9 cellular contexts compared by ENCODE assay signal in genomic region chr12:104049278-104050257, GRCh38. TPM values are rescaled to one million over a fixed set of nuclear protein-coding genes. Genes with fewer than 3 reads are reported as not detected.
A peak's percentile ranks its signal among the peaks of the same experiment; 100 is the strongest.
DNase-seq lines count a peak whose midpoint lies in the region; ATAC-seq and TF ChIP-seq lines count a peak whose summit lies in the region.
"Had no signal": no experiment of that assay in that cellular context is flagged by ENCODE, and none has a peak within 500 bp of the region (broad histone marks: within the 10 kb centered on the region; RNA-seq: fewer than 3 reads in every experiment).

GLT8D2 (minus strand) TSS chr12:104050187; CDS start chr12:104019648, 30,539 bp downstream.

- H3K4me3 ChIP-seq in gastrocnemius medialis = peak within 1 kb of the TSS; percentile 39 to 54 (median 49)

- H3K9me3 Mint-ChIP-seq in activated naive CD8-positive, alpha-beta T cell treated with anti-CD3 and anti-CD28 coated beads, Interleukin-2, amount 50 U/mL, for 24 hours = no peaks in the 10 kb centered on the region

- peaks cover 8 to 23% of the 10 kb centered on the region in 2 donors for H3K4me1 ChIP-seq in gastrocnemius medialis

- no peak within 1 kb of the TSS for H3K27ac Mint-ChIP-seq in activated naive CD8-positive, alpha-beta T cell treated with anti-CD3 and anti-CD28 coated beads, Interleukin-2, amount 50 U/mL, for 24 hours

- intact Hi-C loops in gastrocnemius medialis (cut with DNase I; ENCODE audit: low total_unique reads) = no loop called here

- H3K4me3 Mint-ChIP-seq in activated naive CD8-positive, alpha-beta T cell treated with anti-CD3 and anti-CD28 coated beads, Interleukin-2, amount 50 U/mL, for 24 hours = peak within 1 kb of the TSS; percentile 55

- H3K27me3 Mint-ChIP-seq in activated naive CD8-positive, alpha-beta T cell treated with anti-CD3 and anti-CD28 coated beads, Interleukin-2, amount 50 U/mL, for 24 hours = peaks cover 45% of the 10 kb centered on the region

- H3K9me3 ChIP-seq in gastrocnemius medialis = no peaks in the 10 kb centered on the region

- TF ChIP-seq CTCF in gastrocnemius medialis (IDR thresholded peaks at IDR 0.05 in 4 of 5, conservative IDR thresholded peaks at IDR 0.05 in 1 of 5) (no peak), GM13977 (IDR thresholded peaks at IDR 0.05; ENCODE audit: extremely low read depth, insufficient read depth, missing control alignments) (no peak)

- peak; percentile 46 for ATAC-seq in activated naive CD8-positive, alpha-beta T cell treated with anti-CD3 and anti-CD28 coated beads, Interleukin-2, amount 50 U/mL, for 24 hours
- peak; percentile 61 to 66 for ATAC-seq in gastrocnemius medialis
- no peak for ATAC-seq in GM19455 (IDR thresholded peaks at IDR 0.05; ENCODE audit: unreplicated experiment)
- ATAC-seq in HG03565 (IDR thresholded peaks at IDR 0.05; ENCODE audit: unreplicated experiment) = no peak

- H3K27me3 ChIP-seq in gastrocnemius medialis = peaks cover 0 to 7% (median 5%) of the 10 kb centered on the region in 3 donors

- no peaks in the 10 kb centered on the region for H3K36me3 Mint-ChIP-seq in activated naive CD8-positive, alpha-beta T cell treated with anti-CD3 and anti-CD28 coated beads, Interleukin-2, amount 50 U/mL, for 24 hours (ENCODE audit: low read depth)
- H3K36me3 Mint-ChIP-seq: CD4-positive, CD25-positive, alpha-beta regulatory T cell had no signal

- H3K4me1 Mint-ChIP-seq in activated naive CD8-positive, alpha-beta T cell treated with anti-CD3 and anti-CD28 coated beads, Interleukin-2, amount 50 U/mL, for 24 hours = peaks cover 8% of the 10 kb centered on the region

- DNase-seq in NCI-H510A treated with DMSO at 0.1 percent for 48 hours (lab: John Stamatoyannopoulos, UW) (peak; percentile 41), NCI-H510A (lab: John Stamatoyannopoulos, UW) (no peak), hepatic stellate cell (ENCODE audit: low spot score) (peak; percentile 50), gastrocnemius medialis (peak in 1 of 2 donors; percentile 9), GM13977 (ENCODE audit: low spot score) (no peak)
- DNase-seq in activated naive CD8-positive, alpha-beta T cell treated with anti-CD3 and anti-CD28 coated beads, Interleukin-2, amount 50 U/mL, for 24 hours = peak; percentile 9
- DNase-seq: CD4-positive, CD25-positive, alpha-beta regulatory T cell had no signal

- H3K36me3 ChIP-seq in gastrocnemius medialis = no peaks in the 10 kb centered on the region

- in situ Hi-C loops in gastrocnemius medialis (cut with MboI; ENCODE audit: low sequenced_read_pairs in 4 of 4) = no loop called here
- in situ Hi-C loops in GM13977 (cut with MboI; ENCODE audit: low pct_unique_long_range_greater_than_20kb, low sequenced_read_pairs, unreplicated experiment) = no loop called here

- peak within 1 kb of the TSS; percentile 1 to 36 (median 25) for H3K27ac ChIP-seq in gastrocnemius medialis

- no peak for TF ChIP-seq POLR2A in gastrocnemius medialis (IDR thresholded peaks at IDR 0.05)

RNA-seq across cellular contexts. Expression of gene GLT8D2, which starts in this region (rescaled TPM):
- total RNA-seq in gastrocnemius medialis = 1 to 10 TPM in 2 of 4 donors, under 1 TPM in 2; 0.41 to 4.0 (median 1.1) TPM
- total RNA-seq: CD4-positive, CD25-positive, alpha-beta regulatory T cell had no signal

Comparison
In these comparisons a context has a peak if more than half of its experiments do, and no peak if none do; other contexts are left out.
1. DNase-seq: peak in NCI-H510A treated with DMSO at 0.1 percent for 48 hours (single experiment), activated naive CD8-positive, alpha-beta T cell treated with anti-CD3 and anti-CD28 coated beads, Interleukin-2, amount 50 U/mL, for 24 hours (single experiment) and hepatic stellate cell (single experiment); none in NCI-H510A (single experiment) and GM13977 (single experiment).
2. ATAC-seq: peak in activated naive CD8-positive, alpha-beta T cell treated with anti-CD3 and anti-CD28 coated beads, Interleukin-2, amount 50 U/mL, for 24 hours (single experiment) and gastrocnemius medialis (2 of 2); none in GM19455 (single experiment) and HG03565 (single experiment).